Comparison of ENCODE assay signal across 8 cellular contexts in the genomic region with DNA sequence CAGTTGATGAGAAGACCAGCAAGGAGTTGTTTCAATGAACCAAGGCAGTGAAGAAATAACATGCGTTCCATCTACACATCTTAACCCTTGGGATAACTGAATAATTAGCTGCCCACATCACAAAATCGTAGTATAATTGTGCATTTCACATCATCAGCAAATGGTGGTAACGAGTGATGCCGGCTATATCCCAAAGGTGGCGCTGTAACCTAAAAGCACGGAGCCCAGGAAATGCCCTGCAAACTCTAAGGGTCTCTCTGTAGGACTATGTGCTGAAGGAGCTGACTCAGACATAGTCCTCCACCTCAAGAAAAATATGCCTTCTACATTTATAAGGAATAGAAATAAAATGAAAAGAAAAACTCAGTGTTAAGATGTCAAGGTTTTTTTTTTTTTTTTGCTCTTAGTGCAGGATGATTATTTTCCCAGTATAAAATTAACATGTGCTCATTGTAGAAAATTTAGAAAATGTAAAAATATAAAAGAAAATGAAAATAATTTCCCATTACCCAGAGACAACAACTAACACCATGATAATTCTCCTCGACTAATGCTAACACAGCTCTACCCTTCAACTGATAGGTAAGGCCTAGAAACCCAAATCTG. TPM values are rescaled to one million over a fixed set of nuclear protein-coding genes. Genes with fewer than 3 reads are reported as not detected.
DNase-seq lines count a peak whose midpoint lies in the region; ATAC-seq, FAIRE-seq and TF ChIP-seq lines count a peak whose summit lies in the region.

No MANE protein-coding gene starts in this region.

- H3K79me2 ChIP-seq in OCI-LY7 (ENCODE audit: insufficient read depth, low read depth, low read length): no peaks in the 10 kb centered on the region

- FAIRE-seq in GM12891 (lab: Jason Lieb, UNC): peak; percentile 74
- FAIRE-seq in urothelium cell line (lab: Jason Lieb, UNC): no peak

- DNase-seq in GM12891 (ENCODE audit: insufficient read length, low spot score) (no peak), OCI-LY7 (ENCODE audit: low spot score) (peak; percentile 26), fibroblast of villous mesenchyme (ENCODE audit: low read depth) (peak; percentile 26), urothelium cell line (ENCODE audit: low spot score) (peak; percentile 16)
- no peak for DNase-seq in CD8-positive, alpha-beta T cell

- no peaks in the 10 kb centered on the region for H3K4me1 Mint-ChIP-seq in CD8-positive, alpha-beta T cell (ENCODE audit: low read depth)

- H3K9me3 Mint-ChIP-seq in CD8-positive, alpha-beta T cell: peaks cover 2% of the 10 kb centered on the region

- H3K27ac Mint-ChIP-seq in CD8-positive, alpha-beta T cell: no peak overlapping the region

- H3K36me3 ChIP-seq in OCI-LY7 (ENCODE audit: insufficient read depth, low read length): no peaks in the 10 kb centered on the region
- no peaks in the 10 kb centered on the region for H3K36me3 ChIP-seq in CD8-positive, alpha-beta T cell (ENCODE audit: insufficient read depth, low read length)

- H3K4me3 Mint-ChIP-seq in CD8-positive, alpha-beta T cell: no peak overlapping the region

- POLR2A ChIA-PET in OCI-LY7 (lab: Charles Lee): no interaction called here
- POLR2A ChIA-PET in CD8-positive, alpha-beta T cell (lab: Charles Lee): no interaction called here

- H3K9me2 ChIP-seq in OCI-LY7 (ENCODE audit: insufficient read depth, low read length): no peaks in the 10 kb centered on the region

- H3K27ac ChIP-seq in 22Rv1: no peak overlapping the region
- no peak overlapping the region for H3K27ac ChIP-seq in OCI-LY7 (ENCODE audit: low read depth, low read length, poor library complexity, severe bottlenecking)
- H3K27ac ChIP-seq in CD8-positive, alpha-beta T cell (ENCODE audit: low read depth, low read length): no peak overlapping the region

- H3K9me3 ChIP-seq in OCI-LY7 (ENCODE audit: low read length): no peaks in the 10 kb centered on the region
- no peaks in the 10 kb centered on the region for H3K9me3 ChIP-seq in CD8-positive, alpha-beta T cell (ENCODE audit: low read length)

- no TSS peak for BruUV-seq in OCI-LY7 (replicated peaks; lab: Mats Ljungman, UMichigan)

- H3K4me1 ChIP-seq in OCI-LY7 (ENCODE audit: insufficient read depth, low read length, poor library complexity, severe bottlenecking): no peaks in the 10 kb centered on the region
- no peaks in the 10 kb centered on the region for H3K4me1 ChIP-seq in CD8-positive, alpha-beta T cell (ENCODE audit: insufficient read depth, low read length)

- ATAC-seq in HG02973 (IDR thresholded peaks at IDR 0.05; ENCODE audit: unreplicated experiment) (peak; percentile 82), GM21367 (IDR thresholded peaks at IDR 0.05; ENCODE audit: unreplicated experiment) (no peak)
- ATAC-seq in CD8-positive, alpha-beta T cell: no peak

- H3K27me3 Mint-ChIP-seq in CD8-positive, alpha-beta T cell (ENCODE audit: low read depth): no peaks in the 10 kb centered on the region

- no peaks in the 10 kb centered on the region for H4K20me1 ChIP-seq in OCI-LY7 (ENCODE audit: insufficient read depth, low read length)

- TF ChIP-seq CTCF in 22Rv1 (IDR thresholded peaks at IDR 0.05) (peak; percentile 86), OCI-LY7 (conservative IDR thresholded peaks at IDR 0.05; ENCODE audit: low read length) (peak; percentile 83), fibroblast of villous mesenchyme (IDR thresholded peaks at IDR 0.05; ENCODE audit: insufficient read depth, low read depth, low read length) (peak; percentile 83)
- no peak for TF ChIP-seq CTCF in CD8-positive, alpha-beta T cell (IDR thresholded peaks at IDR 0.05)

- CTCF ChIA-PET in OCI-LY7 (lab: Charles Lee; ENCODE audit: unreplicated experiment): no interaction called here
- CTCF ChIA-PET in CD8-positive, alpha-beta T cell (lab: Charles Lee): no interaction called here

- no peak overlapping the region for H2AFZ ChIP-seq in OCI-LY7 (ENCODE audit: low read length)

- TF ChIP-seq POLR2A in GM12891 (IDR thresholded peaks at IDR 0.05; ENCODE audit: low read depth, low read length): no peak

- no peak overlapping the region for H3K4me2 ChIP-seq in OCI-LY7 (ENCODE audit: low read length)

- no peaks in the 10 kb centered on the region for H3K36me3 Mint-ChIP-seq in CD8-positive, alpha-beta T cell

- intact Hi-C loops in OCI-LY7 (cut with micrococcal nuclease; ENCODE audit: unreplicated experiment): loop anchor here (10.0 kb wide), 1 partner anchor 300 kb away; no protein-coding TSS in a partner anchor
- intact Hi-C loops in CD8-positive, alpha-beta T cell (cut with DNase I, micrococcal nuclease): no loop called here

- H3K4me3 ChIP-seq in OCI-LY7 (ENCODE audit: low read depth, low read length, poor library complexity, severe bottlenecking) (no peak overlapping the region), fibroblast of villous mesenchyme (ENCODE audit: low read depth, low read length) (no peak overlapping the region)
- no peak overlapping the region for H3K4me3 ChIP-seq in CD8-positive, alpha-beta T cell (ENCODE audit: low read depth, low read length)

- H3K27me3 ChIP-seq in CD8-positive, alpha-beta T cell (ENCODE audit: insufficient read depth, low read length): no peaks in the 10 kb centered on the region

TF ChIP-seq in GM12891, 5 proteins besides CTCF, POLR2A, EP300 and RAD21:
- TF ChIP-seq POLR2AphosphoS5 (IDR thresholded peaks at IDR 0.05; ENCODE audit: low read depth, low read length): no peak
- no peak for TF ChIP-seq POU2F2 (IDR thresholded peaks at IDR 0.05; ENCODE audit: low read depth, low read length)
- no peak for TF ChIP-seq PAX5 (IDR thresholded peaks at IDR 0.05; ENCODE audit: insufficient read depth, low read length, severe bottlenecking)
- no peak for TF ChIP-seq TAF1 (IDR thresholded peaks at IDR 0.05; ENCODE audit: low read depth, low read length)
- TF ChIP-seq SPI1 (IDR thresholded peaks at IDR 0.05; ENCODE audit: low read depth, low read length): no peak

RNA-seq across cellular contexts. Expression of gene DSG3, which starts 23.1 kb away (rescaled TPM):
- 0.01 TPM for polyA plus RNA-seq in GM12891 (2012; ENCODE audit: low read depth, missing spikeins)
- not detected in 2 replicates for total RNA-seq in OCI-LY7 (2014; rRNA removed; shearing (Covaris generic))
- total RNA-seq in OCI-LY7 (2022) (not detected in 2 replicates), fibroblast of villous mesenchyme (under 0.01 TPM in 2 replicates)
- total RNA-seq in CD8-positive, alpha-beta T cell: not detected

RNA-seq across cellular contexts. Expression of gene DSG4, which starts 47.9 kb away (rescaled TPM):
- not detected for polyA plus RNA-seq in GM12891 (2012; ENCODE audit: low read depth, missing spikeins)
- not detected in 2 replicates for total RNA-seq in OCI-LY7 (2014; rRNA removed; shearing (Covaris generic))
- total RNA-seq in OCI-LY7 (2022) (not detected in 2 replicates), fibroblast of villous mesenchyme (not detected in 2 replicates)
- not detected for total RNA-seq in CD8-positive, alpha-beta T cell

Comparison
In these comparisons a context has a peak if more than half of its experiments do, and no peak if none do; other contexts are left out.
1. DNase-seq: peak in OCI-LY7 (single experiment), fibroblast of villous mesenchyme (single experiment) and urothelium cell line (single experiment); none in GM12891 (single experiment) and CD8-positive, alpha-beta T cell (0 of 7).